13 cellular contexts compared by ENCODE assay signal in genomic region chr2:171762879-171763573, GRCh38.
DNase-seq lines count a peak whose midpoint lies in the region; ATAC-seq, FAIRE-seq and TF ChIP-seq lines count a peak whose summit lies in the region.
"Had no signal": no experiment of that assay in that cellular context is flagged by ENCODE, and none has a peak within 500 bp of the region (broad histone marks: within the 10 kb centered on the region; RNA-seq: fewer than 3 reads in every experiment).

No MANE protein-coding gene starts in this region.

- in situ Hi-C loops in astrocyte of the spinal cord (cut with HindIII; ENCODE audit: low sequenced_read_pairs): no loop called here

- TF ChIP-seq CTCF in C4-2B (conservative IDR thresholded peaks at IDR 0.05): no peak
- TF ChIP-seq CTCF in astrocyte of the spinal cord (IDR thresholded peaks at IDR 0.05; ENCODE audit: low read depth, low read length): no peak

- no peak for FAIRE-seq in HTR-8/SVneo (lab: Jason Lieb, UNC)

- H3K4me3 ChIP-seq in astrocyte of the spinal cord (ENCODE audit: low read depth, low read length): no peak overlapping the region
- H3K4me3 ChIP-seq: Peyer's patch had no signal

- no peak for ATAC-seq in HG02870 (IDR thresholded peaks at IDR 0.05; ENCODE audit: unreplicated experiment)

- intact Hi-C loops in posterior cingulate gyrus (cut with DNase I): no loop called here

- peak; percentile 23 for DNase-seq in HTR-8/SVneo (ENCODE audit: insufficient read length, low spot score)
- peak; percentile 57 for DNase-seq in astrocyte of the spinal cord (ENCODE audit: low read depth, low spot score)
- DNase-seq in iris pigment epithelial cell (ENCODE audit: low read depth): peak; percentile 63
- DNase-seq in GOT3 (lab: John Stamatoyannopoulos, UW): no peak
- no peak for DNase-seq in posterior cingulate gyrus
- no peak for DNase-seq in activated CD4-positive, CD25-positive, alpha-beta regulatory T cell (lab: John Stamatoyannopoulos, UW)
- DNase-seq: activated naive CD8-positive, alpha-beta T cell treated with anti-CD3 and anti-CD28 coated beads, Interleukin-2, amount 10 ng/mL, durations not matched to agents 7 days and 5 days; CD4-positive, alpha-beta memory T cell; effector CD4-positive, alpha-beta T cell; Peyer's patch; stimulated activated CD4-positive, alpha-beta T cell treated with anti-CD3 and anti-CD28 coated beads, Interleukin-4, amount 100 ng/mL, for 4 hours had no signal

- H3K27ac ChIP-seq in C4-2B: peak overlapping the region; percentile 65
- H3K27ac ChIP-seq: Peyer's patch had no signal

Comparison
In these comparisons a context has a peak if more than half of its experiments do, and no peak if none do; other contexts are left out.
1. DNase-seq: peak in HTR-8/SVneo (single experiment), astrocyte of the spinal cord (single experiment) and iris pigment epithelial cell (single experiment); none in GOT3 (single experiment), posterior cingulate gyrus (0 of 10) and activated CD4-positive, CD25-positive, alpha-beta regulatory T cell (0 of 4).